ENCODE assay signal across 17 cellular contexts in genomic region chr12:98126637-98127335, GRCh38.
DNase-seq lines count a peak whose midpoint lies in the region; FAIRE-seq and TF ChIP-seq lines count a peak whose summit lies in the region.
"Had no signal": no experiment of that assay in that cellular context is flagged by ENCODE, and none has a peak within 500 bp of the region (broad histone marks: within the 10 kb centered on the region; RNA-seq: fewer than 3 reads in every experiment).

No MANE protein-coding gene starts in this region.

- no peaks in the 10 kb centered on the region for H3K9me3 ChIP-seq in Caco-2
- no peaks in the 10 kb centered on the region for H3K9me3 ChIP-seq in endodermal cell (ENCODE audit: control insufficient read depth, low read length)
- no peaks in the 10 kb centered on the region for H3K9me3 ChIP-seq in effector memory CD4-positive, alpha-beta T cell (ENCODE audit: control insufficient read depth, low read length)
- H3K9me3 ChIP-seq: lower lobe of right lung, neutrophil, upper lobe of right lung had no signal

- no peak for TF ChIP-seq CTCF in Caco-2 (IDR thresholded peaks at IDR 0.05; ENCODE audit: insufficient read depth in 1 of 2, low read depth in 1 of 2, low read length in 1 of 2, severe bottlenecking in 1 of 2, unreplicated experiment in 1 of 2)
- TF ChIP-seq CTCF in endodermal cell (conservative IDR thresholded peaks at IDR 0.05), result peak; percentile 35
- TF ChIP-seq CTCF in nephron (IDR thresholded peaks at IDR 0.05; ENCODE audit: unreplicated experiment in 3 of 3), result no peak

- intact Hi-C loops in Caco-2 (cut with micrococcal nuclease; ENCODE audit: unreplicated experiment), result no loop called here

- peaks cover 19% of the 10 kb centered on the region for H3K4me1 ChIP-seq in Caco-2
- no peaks in the 10 kb centered on the region for H3K4me1 ChIP-seq in endodermal cell (ENCODE audit: control insufficient read depth, insufficient read depth, low read length)
- H3K4me1 ChIP-seq in effector memory CD4-positive, alpha-beta T cell (ENCODE audit: control insufficient read depth, insufficient read depth, low read length, poor library complexity, severe bottlenecking), result no peaks in the 10 kb centered on the region
- H3K4me1 ChIP-seq: upper lobe of right lung had no signal

- H3K4me1 Mint-ChIP-seq in Caco-2 (ENCODE audit: low read depth, unreplicated experiment) (peaks cover 13% of the 10 kb centered on the region), endodermal cell (peaks cover 10% of the 10 kb centered on the region), nephron (peaks cover 23% of the 10 kb centered on the region)
- H3K4me1 Mint-ChIP-seq: stimulated activated effector memory CD8-positive, alpha-beta T cell treated with anti-CD3 and anti-CD28 coated beads, Interleukin-12 subunit alpha, Interleukin-12 subunit beta, amount 100 ng/mL, for 72 hours had no signal

- no peak overlapping the region for H3K4me3 Mint-ChIP-seq in Caco-2 (ENCODE audit: unreplicated experiment)
- H3K4me3 Mint-ChIP-seq in endodermal cell, result no peak overlapping the region
- H3K4me3 Mint-ChIP-seq in nephron, result no peak overlapping the region
- H3K4me3 Mint-ChIP-seq: stimulated activated effector memory CD8-positive, alpha-beta T cell treated with anti-CD3 and anti-CD28 coated beads, Interleukin-12 subunit alpha, Interleukin-12 subunit beta, amount 100 ng/mL, for 72 hours had no signal

- H3K27me3 ChIP-seq in Caco-2 (replicated peaks; ENCODE audit: control insufficient read depth, insufficient read depth, low read length) (no peaks in the 10 kb centered on the region), endodermal cell (ENCODE audit: control insufficient read depth, insufficient read depth, low read length, poor library complexity, severe bottlenecking) (no peaks in the 10 kb centered on the region)
- H3K27me3 ChIP-seq in effector memory CD4-positive, alpha-beta T cell (replicated peaks; ENCODE audit: control insufficient read depth, insufficient read depth, low read length, poor library complexity, severe bottlenecking), result no peaks in the 10 kb centered on the region
- H3K27me3 ChIP-seq: upper lobe of right lung had no signal

- H3K36me3 ChIP-seq in Caco-2 (ENCODE audit: control insufficient read depth, insufficient read depth, low read length) (no peaks in the 10 kb centered on the region), endodermal cell (ENCODE audit: control insufficient read depth, insufficient read depth, low read length) (no peaks in the 10 kb centered on the region)
- no peaks in the 10 kb centered on the region for H3K36me3 ChIP-seq in effector memory CD4-positive, alpha-beta T cell (ENCODE audit: control insufficient read depth, insufficient read depth, low read length)
- H3K36me3 ChIP-seq: lower lobe of right lung, neutrophil, upper lobe of right lung had no signal

- DNase-seq in Caco-2 (peak in 1 of 2 experiments; percentile 34), NCI-H2029 (lab: John Stamatoyannopoulos, UW) (peak; percentile 75), endodermal cell (no peak), amniotic stem cell (lab: John Stamatoyannopoulos, UW) (no peak), SKM-1 treated with dmso at 0.1 percent for 144 hours (lab: John Stamatoyannopoulos, UW; ENCODE audit: unreplicated experiment) (no peak), GM12891 (ENCODE audit: insufficient read length, low spot score) (no peak)
- DNase-seq in effector memory CD4-positive, alpha-beta T cell, result no peak
- DNase-seq: DMS 273 treated with DMSO at 0.1 percent for 48 hours, dorsolateral prefrontal cortex, HCEC 1CT, lower lobe of right lung, NCI-H446, upper lobe of right lung had no signal

- CTCF ChIA-PET in Caco-2 (lab: Charles Lee), result no interaction called here

- peak overlapping the region; percentile 36 for H3K27ac Mint-ChIP-seq in Caco-2 (ENCODE audit: unreplicated experiment)
- H3K27ac Mint-ChIP-seq in endodermal cell, result no peak overlapping the region
- peak overlapping the region in 2 of 3 experiments; percentile 7 to 70 for H3K27ac Mint-ChIP-seq in nephron
- H3K27ac Mint-ChIP-seq: stimulated activated effector memory CD8-positive, alpha-beta T cell treated with anti-CD3 and anti-CD28 coated beads, Interleukin-12 subunit alpha, Interleukin-12 subunit beta, amount 100 ng/mL, for 72 hours had no signal

- FAIRE-seq in GM12891 (lab: Jason Lieb, UNC), result no peak
- FAIRE-seq: astrocyte had no signal

- H3K9ac ChIP-seq in endodermal cell (ENCODE audit: extremely low read depth, low read length, poor library complexity, severe bottlenecking), result no peak overlapping the region

- H3K9me3 Mint-ChIP-seq in Caco-2 (ENCODE audit: unreplicated experiment) (peaks cover 10% of the 10 kb centered on the region), endodermal cell (no peaks in the 10 kb centered on the region), nephron (peaks cover 2% of the 10 kb centered on the region)
- H3K9me3 Mint-ChIP-seq: stimulated activated effector memory CD8-positive, alpha-beta T cell treated with anti-CD3 and anti-CD28 coated beads, Interleukin-12 subunit alpha, Interleukin-12 subunit beta, amount 100 ng/mL, for 72 hours had no signal

- POLR2A ChIA-PET in Caco-2 (lab: Charles Lee), result interaction anchor here (0.5 kb wide), 1 partner anchor 466 kb away, joined by 6 read pairs; no protein-coding TSS in a partner anchor

- 92 to 98% methylated on average over 7 to 12 of the region's 12 CpGs for WGBS in endodermal cell (ENCODE audit: insufficient coverage in 1 of 2, insufficient read length in 1 of 2), 2 experiments

- no TSS peak for BruUV-seq in Caco-2 (replicated peaks; lab: Mats Ljungman, UMichigan)

- H3K27ac ChIP-seq in endodermal cell (ENCODE audit: low read depth, low read length), result no peak overlapping the region
- no peak overlapping the region for H3K27ac ChIP-seq in effector memory CD4-positive, alpha-beta T cell (ENCODE audit: insufficient read depth, low read length, poor library complexity, severe bottlenecking)
- H3K27ac ChIP-seq: dorsolateral prefrontal cortex, lower lobe of right lung, neutrophil, upper lobe of right lung had no signal

- H3K4me3 ChIP-seq in Caco-2 (ENCODE audit: low read depth, low read length) (no peak overlapping the region), endodermal cell (ENCODE audit: low read length) (no peak overlapping the region)
- no peak overlapping the region for H3K4me3 ChIP-seq in effector memory CD4-positive, alpha-beta T cell (ENCODE audit: insufficient read depth, low read depth, low read length, poor library complexity, severe bottlenecking)
- H3K4me3 ChIP-seq: dorsolateral prefrontal cortex, lower lobe of right lung, upper lobe of right lung had no signal

- no peak for TF ChIP-seq POLR2A in GM12891 (IDR thresholded peaks at IDR 0.05; ENCODE audit: low read depth, low read length)

- H3K36me3 Mint-ChIP-seq in Caco-2 (ENCODE audit: insufficient read depth, unreplicated experiment), result no peaks in the 10 kb centered on the region
- no peaks in the 10 kb centered on the region for H3K36me3 Mint-ChIP-seq in endodermal cell (ENCODE audit: low read depth)
- H3K36me3 Mint-ChIP-seq in nephron (ENCODE audit: low read depth), result no peaks in the 10 kb centered on the region
- H3K36me3 Mint-ChIP-seq: stimulated activated effector memory CD8-positive, alpha-beta T cell treated with anti-CD3 and anti-CD28 coated beads, Interleukin-12 subunit alpha, Interleukin-12 subunit beta, amount 100 ng/mL, for 72 hours had no signal

- H3K27me3 Mint-ChIP-seq in Caco-2 (ENCODE audit: insufficient read depth, unreplicated experiment) (no peaks in the 10 kb centered on the region), endodermal cell (ENCODE audit: insufficient read depth) (no peaks in the 10 kb centered on the region), nephron (ENCODE audit: low read depth) (peaks cover 6% of the 10 kb centered on the region)

TF ChIP-seq in GM12891, 5 proteins besides CTCF, POLR2A, EP300 and RAD21:
- TF ChIP-seq PAX5 (IDR thresholded peaks at IDR 0.05; ENCODE audit: insufficient read depth, low read length, severe bottlenecking) (no peak), TAF1 (IDR thresholded peaks at IDR 0.05; ENCODE audit: low read depth, low read length) (no peak), POU2F2 (IDR thresholded peaks at IDR 0.05; ENCODE audit: low read depth, low read length) (no peak), POLR2AphosphoS5 (IDR thresholded peaks at IDR 0.05; ENCODE audit: low read depth, low read length) (no peak)
